8 cellular contexts compared by ENCODE assay signal in the genomic region with DNA sequence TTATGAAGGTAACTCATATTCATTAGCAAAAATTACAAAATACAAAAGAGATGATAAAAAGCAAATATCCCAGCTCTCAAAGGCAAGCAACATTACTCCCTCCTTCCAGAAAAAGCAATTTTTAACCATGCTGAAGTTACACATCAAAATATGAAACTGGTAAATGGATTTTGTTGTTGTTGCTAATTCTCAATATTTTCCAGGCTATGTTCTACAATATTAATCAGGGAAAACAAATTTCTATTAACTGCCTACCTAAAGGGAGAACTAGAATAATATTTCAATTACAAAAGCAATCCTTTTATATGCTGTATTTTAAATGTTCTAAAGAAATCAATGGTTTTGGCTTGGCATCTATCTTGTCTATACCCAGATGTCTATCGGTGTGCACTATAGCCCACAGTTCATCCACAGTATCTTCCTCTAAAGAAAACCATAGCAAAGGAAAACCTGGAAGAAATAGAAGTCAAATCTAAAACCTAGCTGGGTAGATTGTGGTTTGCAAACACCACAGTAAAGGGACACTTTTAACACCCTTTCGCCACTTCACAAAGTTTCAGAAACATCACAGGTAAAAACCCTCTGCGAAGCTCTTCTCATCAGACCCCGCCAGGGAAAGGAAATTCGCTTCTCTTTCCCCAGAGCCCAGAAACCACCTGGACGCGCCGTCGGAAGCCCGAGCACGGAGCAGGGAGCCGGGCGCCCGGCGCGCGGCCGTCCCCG. TPM values are rescaled to one million over a fixed set of nuclear protein-coding genes. Genes with fewer than 3 reads are reported as not detected.
DNase-seq lines count a peak whose midpoint lies in the region; ATAC-seq and TF ChIP-seq lines count a peak whose summit lies in the region.

No MANE protein-coding gene starts in this region.

- no peaks in the 10 kb centered on the region for H3K9me3 ChIP-seq in CD8-positive, alpha-beta memory T cell (ENCODE audit: low read length)
- no peaks in the 10 kb centered on the region for H3K9me3 ChIP-seq in OCI-LY7 (ENCODE audit: low read length)

- no TSS peak for BruUV-seq in OCI-LY7 (replicated peaks; lab: Mats Ljungman, UMichigan)

- peak overlapping the region; percentile 21; the same call in 1 of the 2 replicates for H3K4me2 ChIP-seq in OCI-LY7 (ENCODE audit: low read length)

- no peaks in the 10 kb centered on the region for H3K79me2 ChIP-seq in OCI-LY7 (ENCODE audit: insufficient read depth, low read depth, low read length)

- no peak for TF ChIP-seq CTCF in OCI-LY7 (conservative IDR thresholded peaks at IDR 0.05; ENCODE audit: low read length)
- no peak for TF ChIP-seq CTCF in glutamatergic neuron (IDR thresholded peaks at IDR 0.05; ENCODE audit: partially characterized antibody, unreplicated experiment)

- peak overlapping the region; percentile 81 to 95 (median 86) for H3K4me3 Mint-ChIP-seq in CD8-positive, alpha-beta memory T cell
- H3K4me3 Mint-ChIP-seq in glutamatergic neuron (ENCODE audit: unreplicated experiment): peak overlapping the region; percentile 67

- H3K27ac Mint-ChIP-seq in CD8-positive, alpha-beta memory T cell: peak overlapping the region; percentile 30 to 96 (median 83)
- H3K27ac Mint-ChIP-seq in glutamatergic neuron (ENCODE audit: unreplicated experiment): no peak overlapping the region

- peak overlapping the region; percentile 21 for H3K27ac ChIP-seq in CD8-positive, alpha-beta memory T cell (ENCODE audit: low read depth, low read length)
- H3K27ac ChIP-seq in OCI-LY7 (ENCODE audit: low read depth, low read length, poor library complexity, severe bottlenecking) (no peak overlapping the region), skin epidermis (peak overlapping the region in 20 of 21 experiments; percentile 16 to 94 (median 84))

- H2AFZ ChIP-seq in OCI-LY7 (ENCODE audit: low read length): no peak overlapping the region

- no peaks in the 10 kb centered on the region for H4K20me1 ChIP-seq in OCI-LY7 (ENCODE audit: insufficient read depth, low read length)

- no peaks in the 10 kb centered on the region for H3K27me3 ChIP-seq in CD8-positive, alpha-beta memory T cell (ENCODE audit: insufficient read depth, low read length, poor library complexity, severe bottlenecking)

- POLR2A ChIA-PET in CD8-positive, alpha-beta memory T cell (lab: Charles Lee): interaction anchor here (0.6 to 2.8 kb wide), 6 partner anchors 10 to 39 kb away, joined by 3 to 15 read pairs (median 4); a partner anchor contains a TSS
- POLR2A ChIA-PET in OCI-LY7 (lab: Charles Lee): interaction anchor here (0.5 kb wide), 1 partner anchor 1228 kb away, joined by 4 read pairs; no protein-coding TSS in a partner anchor

- no peaks in the 10 kb centered on the region for H3K9me3 Mint-ChIP-seq in CD8-positive, alpha-beta memory T cell
- H3K9me3 Mint-ChIP-seq in glutamatergic neuron (ENCODE audit: unreplicated experiment): no peaks in the 10 kb centered on the region

- ATAC-seq in GM21529 (IDR thresholded peaks at IDR 0.05; ENCODE audit: unreplicated experiment): peak; percentile 25
- ATAC-seq in HG02678 (IDR thresholded peaks at IDR 0.05; ENCODE audit: unreplicated experiment): no peak

- peaks cover 54% of the 10 kb centered on the region for H3K4me1 ChIP-seq in CD8-positive, alpha-beta memory T cell (ENCODE audit: insufficient read depth, low read length)
- H3K4me1 ChIP-seq in OCI-LY7 (ENCODE audit: insufficient read depth, low read length, poor library complexity, severe bottlenecking): peaks cover 9% of the 10 kb centered on the region

- H3K4me1 Mint-ChIP-seq in CD8-positive, alpha-beta memory T cell: peaks cover 72 to 90% (median 90%) of the 10 kb centered on the region in 3 donors
- no peaks in the 10 kb centered on the region for H3K4me1 Mint-ChIP-seq in glutamatergic neuron (ENCODE audit: low read depth, unreplicated experiment)

- peaks cover 14% of the 10 kb centered on the region for H3K36me3 ChIP-seq in CD8-positive, alpha-beta memory T cell (ENCODE audit: insufficient read depth, low read length)
- H3K36me3 ChIP-seq in OCI-LY7 (ENCODE audit: insufficient read depth, low read length): no peaks in the 10 kb centered on the region

- H3K9me2 ChIP-seq in OCI-LY7 (ENCODE audit: insufficient read depth, low read length): no peaks in the 10 kb centered on the region

- DNase-seq in CD8-positive, alpha-beta memory T cell: peak in 4 of 5 donors; percentile 12 to 58 (median 54)
- DNase-seq in OCI-LY7 (ENCODE audit: low spot score): no peak
- no peak for DNase-seq in glutamatergic neuron
- DNase-seq in SHP77 (lab: John Stamatoyannopoulos, UW): no peak
- DNase-seq in posterior cingulate gyrus: no peak

- intact Hi-C loops in OCI-LY7 (cut with micrococcal nuclease; ENCODE audit: unreplicated experiment): no loop called here
- intact Hi-C loops in posterior cingulate gyrus (cut with DNase I): no loop called here

- CTCF ChIA-PET in CD8-positive, alpha-beta memory T cell (lab: Charles Lee): interaction anchor here (1.6 to 1.8 kb wide), 2 partner anchors 37 to 76 kb away, joined by 9 read pairs; no protein-coding TSS in a partner anchor
- CTCF ChIA-PET in OCI-LY7 (lab: Charles Lee; ENCODE audit: unreplicated experiment): no interaction called here

- H3K27me3 Mint-ChIP-seq in CD8-positive, alpha-beta memory T cell: no peaks in the 10 kb centered on the region
- H3K27me3 Mint-ChIP-seq in glutamatergic neuron (ENCODE audit: unreplicated experiment): peaks cover 8% of the 10 kb centered on the region

- H3K4me3 ChIP-seq in CD8-positive, alpha-beta memory T cell (ENCODE audit: low read length): peak overlapping the region; percentile 46
- H3K4me3 ChIP-seq in OCI-LY7 (ENCODE audit: low read depth, low read length, poor library complexity, severe bottlenecking) (no peak overlapping the region), skin epidermis (peak overlapping the region; percentile 50 to 90 (median 65))

- H3K36me3 Mint-ChIP-seq in CD8-positive, alpha-beta memory T cell: peaks cover 7 to 55% (median 23%) of the 10 kb centered on the region in 3 donors
- no peaks in the 10 kb centered on the region for H3K36me3 Mint-ChIP-seq in glutamatergic neuron (ENCODE audit: unreplicated experiment)

RNA-seq across cellular contexts. Expression of a gene that starts 32.0 kb away (rescaled TPM):
- 10 to 100 TPM; 43.1 to 45.2 TPM for total RNA-seq in CD8-positive, alpha-beta memory T cell
- polyA plus RNA-seq in CD8-positive, alpha-beta memory T cell: 228 TPM
- total RNA-seq in OCI-LY7 (2014; rRNA removed; shearing (Covaris generic)): 0.10 and 0.57 TPM in 2 replicates
- total RNA-seq in OCI-LY7 (2022): not detected in 2 replicates
- total RNA-seq in glutamatergic neuron (ENCODE audit: unreplicated experiment): 2.5 TPM

Comparison
In these comparisons a context has a peak if more than half of its experiments do, and no peak if none do; other contexts are left out.
1. DNase-seq: peak in CD8-positive, alpha-beta memory T cell (4 of 5); none in OCI-LY7 (single experiment), glutamatergic neuron (single experiment), SHP77 (0 of 2) and posterior cingulate gyrus (0 of 10).
2. RNA of a gene that starts 32.0 kb away (total RNA-seq): 43.1 to 45.2 TPM in CD8-positive, alpha-beta memory T cell; 2.5 TPM in glutamatergic neuron (single experiment) and 0.10 to 0.57 TPM in OCI-LY7; every median in the first group is over 10 times any median in the second.